In the genomic region with DNA sequence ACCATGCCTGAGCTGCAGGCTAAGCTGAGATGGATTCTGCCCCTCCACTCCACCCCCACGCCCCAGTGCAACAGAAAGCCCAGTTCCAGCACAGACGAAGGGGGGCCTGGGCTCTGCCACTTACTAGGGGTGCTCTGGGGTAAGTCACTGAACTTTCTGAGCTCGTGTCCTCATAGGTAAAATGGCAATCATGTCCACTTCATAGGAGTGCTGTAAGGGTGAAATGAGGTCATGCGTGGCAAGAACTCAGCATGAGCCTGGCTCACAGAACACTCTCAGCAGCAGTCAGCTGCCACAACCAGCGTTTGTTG, we compare ENCODE assay signal across 8 cellular contexts. TPM values are rescaled to one million over a fixed set of nuclear protein-coding genes. Genes with fewer than 3 reads are reported as not detected.
DNase-seq lines count a peak whose midpoint lies in the region; ATAC-seq and TF ChIP-seq lines count a peak whose summit lies in the region.

No MANE protein-coding gene starts in this region.

- DNase-seq in heart right ventricle (no peak), Right ventricle myocardium inferior (ENCODE audit: missing footprints) (no peak), mesothelial cell of epicardium (ENCODE audit: low spot score in 2 of 2, unreplicated experiment in 2 of 2) (no peak), hepatic stellate cell (ENCODE audit: low spot score) (no peak), NCI-H1694 (lab: John Stamatoyannopoulos, UW) (no peak)
- no peak for DNase-seq in activated T-helper 1 cell treated with anti-CD3 and anti-CD28 coated beads, Interleukin-12 subunit alpha, Interleukin-12 subunit beta, Interleukin-2, Interleukin-4 antibody, amounts not matched to agents 30 ng/mL and 10 ng/mL and 1 ng/mL, durations not matched to agents 14 hours and 24 hours and 36 hours (ENCODE audit: low spot score)
- no peak for DNase-seq in activated naive CD4-positive, alpha-beta T cell (lab: John Stamatoyannopoulos, UW)

- peaks cover 0 to 14% (median 7%) of the 10 kb centered on the region in 9 donors for H3K4me1 ChIP-seq in heart right ventricle

- peak overlapping the region in 8 of 10 donors; percentile 51 to 68 (median 66) for H3K4me3 ChIP-seq in heart right ventricle

- H3K27me3 Mint-ChIP-seq in activated T-helper 1 cell treated with anti-CD3 and anti-CD28 coated beads, Interleukin-12 subunit alpha, Interleukin-12 subunit beta, Interleukin-2, Interleukin-4 antibody, amounts not matched to agents 30 ng/mL and 10 ng/mL and 1 ng/mL, durations not matched to agents 14 hours and 24 hours and 36 hours (ENCODE audit: insufficient read depth): peaks cover 29% of the 10 kb centered on the region
- H3K27me3 Mint-ChIP-seq in mesothelial cell of epicardium (ENCODE audit: low read depth): peaks cover 59% of the 10 kb centered on the region

- intact Hi-C loops in heart right ventricle (cut with DNase I): loop anchor here (1.0 to 10.0 kb wide), 14 partner anchors 55 to 370 kb away; no protein-coding TSS in a partner anchor
- intact Hi-C loops in Right ventricle myocardium inferior (cut with DNase I): loop anchor here (1.0 to 5.0 kb wide), 5 partner anchors 57 to 370 kb away; no protein-coding TSS in a partner anchor
- intact Hi-C loops in activated T-helper 1 cell treated with anti-CD3 and anti-CD28 coated beads, Interleukin-12 subunit alpha, Interleukin-12 subunit beta, Interleukin-2, Interleukin-4 antibody, amounts not matched to agents 30 ng/mL and 10 ng/mL and 1 ng/mL, durations not matched to agents 14 hours and 24 hours and 36 hours (cut with micrococcal nuclease): loop anchor here (1.0 to 5.0 kb wide), 6 partner anchors 12 to 370 kb away; partner anchors contain the start of gene PURA

- no peaks in the 10 kb centered on the region for H3K4me1 Mint-ChIP-seq in activated T-helper 1 cell treated with anti-CD3 and anti-CD28 coated beads, Interleukin-12 subunit alpha, Interleukin-12 subunit beta, Interleukin-2, Interleukin-4 antibody, amounts not matched to agents 30 ng/mL and 10 ng/mL and 1 ng/mL, durations not matched to agents 14 hours and 24 hours and 36 hours (ENCODE audit: low read depth)
- H3K4me1 Mint-ChIP-seq in mesothelial cell of epicardium: peaks cover 2% of the 10 kb centered on the region

- H3K27ac Mint-ChIP-seq in activated T-helper 1 cell treated with anti-CD3 and anti-CD28 coated beads, Interleukin-12 subunit alpha, Interleukin-12 subunit beta, Interleukin-2, Interleukin-4 antibody, amounts not matched to agents 30 ng/mL and 10 ng/mL and 1 ng/mL, durations not matched to agents 14 hours and 24 hours and 36 hours: no peak overlapping the region
- H3K27ac Mint-ChIP-seq in mesothelial cell of epicardium: no peak overlapping the region

- no peaks in the 10 kb centered on the region for H3K36me3 Mint-ChIP-seq in activated T-helper 1 cell treated with anti-CD3 and anti-CD28 coated beads, Interleukin-12 subunit alpha, Interleukin-12 subunit beta, Interleukin-2, Interleukin-4 antibody, amounts not matched to agents 30 ng/mL and 10 ng/mL and 1 ng/mL, durations not matched to agents 14 hours and 24 hours and 36 hours (ENCODE audit: low read depth)
- H3K36me3 Mint-ChIP-seq in mesothelial cell of epicardium: no peaks in the 10 kb centered on the region

- H3K27ac ChIP-seq in heart right ventricle: peak overlapping the region in 1 of 10 donors; percentile 81

- TF ChIP-seq CTCF in heart right ventricle (IDR thresholded peaks at IDR 0.05): no peak
- TF ChIP-seq CTCF in mesothelial cell of epicardium (IDR thresholded peaks at IDR 0.05; ENCODE audit: unreplicated experiment): no peak

- no peaks in the 10 kb centered on the region for H3K9me3 ChIP-seq in heart right ventricle

- H3K36me3 ChIP-seq in heart right ventricle: no peaks in the 10 kb centered on the region

- H3K27me3 ChIP-seq in heart right ventricle: peaks cover 0 to 20% (median 0%) of the 10 kb centered on the region in 7 donors

- ATAC-seq in heart right ventricle (peak in 1 of 8 donors; percentile 9), Right ventricle myocardium inferior (no peak), HG02798 (IDR thresholded peaks at IDR 0.05; ENCODE audit: poor library complexity, unreplicated experiment) (no peak)

- no peaks in the 10 kb centered on the region for H3K9me3 Mint-ChIP-seq in activated T-helper 1 cell treated with anti-CD3 and anti-CD28 coated beads, Interleukin-12 subunit alpha, Interleukin-12 subunit beta, Interleukin-2, Interleukin-4 antibody, amounts not matched to agents 30 ng/mL and 10 ng/mL and 1 ng/mL, durations not matched to agents 14 hours and 24 hours and 36 hours
- H3K9me3 Mint-ChIP-seq in mesothelial cell of epicardium: no peaks in the 10 kb centered on the region

- WGBS in heart right ventricle, 2 donors: 15 to 16% methylated on average over 5 of the region's 5 CpGs

- peak overlapping the region; percentile 82 for H3K4me3 Mint-ChIP-seq in activated T-helper 1 cell treated with anti-CD3 and anti-CD28 coated beads, Interleukin-12 subunit alpha, Interleukin-12 subunit beta, Interleukin-2, Interleukin-4 antibody, amounts not matched to agents 30 ng/mL and 10 ng/mL and 1 ng/mL, durations not matched to agents 14 hours and 24 hours and 36 hours
- H3K4me3 Mint-ChIP-seq in mesothelial cell of epicardium: peak overlapping the region; percentile 89

RNA-seq across cellular contexts. Expression of gene PSD2, which starts 8.4 kb away (rescaled TPM):
- total RNA-seq in heart right ventricle (under 1 TPM in 2 of 10 donors, not detected in 8; 0.08 to 0.09 TPM), Right ventricle myocardium inferior (not detected), mesothelial cell of epicardium (0.78 to 0.95 TPM (median 0.86 TPM) in 3 replicates)
- polyA plus RNA-seq in heart right ventricle: under 1 TPM in 1 of 2 donors, not detected in 1; 0.03 TPM
- total RNA-seq in activated T-helper 1 cell treated with anti-CD3 and anti-CD28 coated beads, Interleukin-12 subunit alpha, Interleukin-12 subunit beta, Interleukin-2, Interleukin-4 antibody, amounts not matched to agents 30 ng/mL and 10 ng/mL and 1 ng/mL, durations not matched to agents 14 hours and 24 hours and 36 hours: not detected in 2 replicates
